24 cellular contexts compared by ENCODE assay signal in genomic region chr16:56737539-56737938, GRCh38.
"Had no signal": no experiment of that assay in that cellular context is flagged by ENCODE, and none has a peak within 500 bp of the region (broad histone marks: within the 10 kb centered on the region; RNA-seq: fewer than 3 reads in every experiment).

No MANE protein-coding gene starts in this region.

- H3K4me3 Mint-ChIP-seq: activated B cell treated with CpG ODN at 0.5 μM for 24 hours; activated CD4-positive, alpha-beta T cell treated with anti-CD3 and anti-CD28 coated beads for 36 hours; activated naive CD8-positive, alpha-beta T cell treated with anti-CD3 and anti-CD28 coated beads, Interleukin-2, amount 10 ng/mL, durations not matched to agents 7 days and 5 days; dendritic cell treated with granulocyte-macrophage colony-stimulating factor and Interleukin-4, amounts not matched to agents 40 ng/mL and 50 ng/mL, for 4 days; endodermal cell; mesothelial cell of epicardium; naive B cell; neural crest cell; T-helper 2 cell treated with Interferon-gamma antibody and Interleukin-4, amounts not matched to agents 5 μg/mL and 100 μg/mL, for 36 hours had no signal

- H3K27me3 Mint-ChIP-seq: activated B cell treated with CpG ODN at 0.5 μM for 24 hours; activated CD4-positive, alpha-beta T cell treated with anti-CD3 and anti-CD28 coated beads for 36 hours; activated naive CD8-positive, alpha-beta T cell treated with anti-CD3 and anti-CD28 coated beads, Interleukin-2, amount 10 ng/mL, durations not matched to agents 7 days and 5 days; dendritic cell treated with granulocyte-macrophage colony-stimulating factor and Interleukin-4, amounts not matched to agents 40 ng/mL and 50 ng/mL, for 4 days; naive B cell had no signal

- H3K36me3 ChIP-seq: brain microvascular endothelial cell, heart right ventricle, tibial nerve had no signal

- H3K27ac Mint-ChIP-seq: activated B cell treated with CpG ODN at 0.5 μM for 24 hours; activated CD4-positive, alpha-beta T cell treated with anti-CD3 and anti-CD28 coated beads for 36 hours; activated naive CD8-positive, alpha-beta T cell treated with anti-CD3 and anti-CD28 coated beads, Interleukin-2, amount 10 ng/mL, durations not matched to agents 7 days and 5 days; activated T-helper 2 cell treated with anti-CD3 and anti-CD28 coated beads, Interferon-gamma antibody, Interleukin-2, Interleukin-4, amounts not matched to agents 10 μg/mL and 5 μg/mL and 100 μg/mL, durations not matched to agents 14 hours and 24 hours and 36 hours; dendritic cell treated with granulocyte-macrophage colony-stimulating factor and Interleukin-4, amounts not matched to agents 40 ng/mL and 50 ng/mL, for 4 days; endodermal cell; mesothelial cell of epicardium; naive B cell; T-helper 2 cell treated with Interferon-gamma antibody and Interleukin-4, amounts not matched to agents 5 μg/mL and 100 μg/mL, for 36 hours had no signal

- ATAC-seq: activated CD4-positive, alpha-beta T cell treated with anti-CD3 and anti-CD28 coated beads for 36 hours; esophagus mucosa; heart right ventricle; right cardiac atrium had no signal

- H3K4me3 ChIP-seq: heart right ventricle, spleen, tibial nerve had no signal

- DNase-seq: activated B cell treated with CpG ODN at 0.5 μM for 24 hours; activated CD4-positive, alpha-beta T cell treated with anti-CD3 and anti-CD28 coated beads for 36 hours; activated CD4-positive, alpha-beta T cell treated with anti-CD3 and anti-CD28 coated beads, Interleukin-2, amount 50 U/mL, for 4 hours; activated naive CD8-positive, alpha-beta T cell treated with anti-CD3 and anti-CD28 coated beads, Interleukin-2, amount 10 ng/mL, durations not matched to agents 7 days and 5 days; brain microvascular endothelial cell; caudate nucleus; endodermal cell; foreskin melanocyte; heart right ventricle; naive B cell; nucleus accumbens; right cardiac atrium; spleen; stimulated activated naive CD4-positive, alpha-beta T cell treated with Interleukin-2 at 50 U/mL for 16 hours; T-helper 1 cell had no signal

- H3K36me3 Mint-ChIP-seq: naive B cell had no signal

- FAIRE-seq: astrocyte had no signal

- H3K9me3 ChIP-seq: heart right ventricle, spleen, tibial nerve had no signal

- H3K9ac ChIP-seq: parathyroid adenoma had no signal

- H3K4me1 ChIP-seq: parathyroid adenoma, tibial nerve had no signal

- H3K27ac ChIP-seq: brain microvascular endothelial cell, heart right ventricle, parathyroid adenoma, spleen, tibial nerve had no signal

- H2AFZ ChIP-seq: parathyroid adenoma had no signal

- H3K9me3 Mint-ChIP-seq: activated B cell treated with CpG ODN at 0.5 μM for 24 hours; activated naive CD8-positive, alpha-beta T cell treated with anti-CD3 and anti-CD28 coated beads, Interleukin-2, amount 10 ng/mL, durations not matched to agents 7 days and 5 days; activated T-helper 2 cell treated with anti-CD3 and anti-CD28 coated beads, Interferon-gamma antibody, Interleukin-2, Interleukin-4, amounts not matched to agents 10 μg/mL and 5 μg/mL and 100 μg/mL, durations not matched to agents 14 hours and 24 hours and 36 hours; dendritic cell treated with granulocyte-macrophage colony-stimulating factor and Interleukin-4, amounts not matched to agents 40 ng/mL and 50 ng/mL, for 4 days; mesothelial cell of epicardium; naive B cell; T-helper 2 cell treated with Interferon-gamma antibody and Interleukin-4, amounts not matched to agents 5 μg/mL and 100 μg/mL, for 36 hours had no signal

- H3K27me3 ChIP-seq: brain microvascular endothelial cell, heart right ventricle, spleen, tibial nerve had no signal
